Comparison of ENCODE assay signal across 9 cellular contexts in the genomic region with DNA sequence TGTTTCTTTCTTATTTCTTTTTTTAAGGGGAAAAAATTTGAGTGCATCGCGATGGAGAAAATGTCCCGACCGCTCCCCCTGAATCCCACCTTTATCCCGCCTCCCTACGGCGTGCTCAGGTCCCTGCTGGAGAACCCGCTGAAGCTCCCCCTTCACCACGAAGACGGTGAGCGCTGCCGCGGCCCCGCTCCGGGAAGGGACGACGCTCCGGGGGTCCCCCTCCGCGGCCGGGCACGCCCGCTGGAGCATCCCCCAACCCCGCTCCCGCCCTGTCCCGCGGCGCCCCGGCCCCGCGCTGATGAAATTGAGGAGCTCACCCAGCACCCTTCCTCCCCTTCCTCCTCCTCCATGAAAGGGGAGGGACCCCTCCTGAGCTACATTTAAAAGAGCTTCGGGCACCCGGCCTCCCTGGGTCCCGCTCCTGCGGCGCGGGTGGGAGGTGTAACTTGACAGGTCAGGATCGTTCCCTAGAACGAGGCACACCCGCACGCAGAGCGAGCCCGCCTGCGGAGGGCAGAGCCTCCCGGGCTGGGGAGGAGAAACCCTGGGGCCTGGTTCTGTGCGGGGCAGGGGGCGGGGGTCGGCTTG. TPM values are rescaled to one million over a fixed set of nuclear protein-coding genes. Genes with fewer than 3 reads are reported as not detected.
DNase-seq lines count a peak whose midpoint lies in the region; ATAC-seq and TF ChIP-seq lines count a peak whose summit lies in the region.
"Had no signal": no experiment of that assay in that cellular context is flagged by ENCODE, and none has a peak within 500 bp of the region (broad histone marks: within the 10 kb centered on the region; RNA-seq: fewer than 3 reads in every experiment).

No MANE protein-coding gene starts in this region.

- WGBS in esophagus muscularis mucosa, result under 1% methylated on average over 30 of the region's 48 CpGs

- H3K27ac ChIP-seq in esophagus muscularis mucosa (replicated peaks in 1 of 4) (peak overlapping the region; percentile 92 to 99 (median 98)), neural progenitor cell (no peak overlapping the region)

- TF ChIP-seq CTCF in GM10248 (IDR thresholded peaks at IDR 0.05; ENCODE audit: control extremely low read depth, extremely low read depth, low read depth, missing control alignments) (no peak), esophagus muscularis mucosa (IDR thresholded peaks at IDR 0.05) (no peak), neural progenitor cell (IDR thresholded peaks at IDR 0.05) (no peak)

- H3K27me3 ChIP-seq in esophagus muscularis mucosa (no peaks in the 10 kb centered on the region), neural progenitor cell (peaks cover 94% of the 10 kb centered on the region)

- peak; percentile 18 for DNase-seq in GM10248 (ENCODE audit: extremely low spot score)
- DNase-seq in activated CD4-positive, alpha-beta T cell treated with anti-CD3 and anti-CD28 coated beads, Interleukin-2, amount 10 ng/mL, durations not matched to agents 7 days and 5 days, result no peak
- DNase-seq in esophagus muscularis mucosa (ENCODE audit: extremely low spot score), result no peak
- DNase-seq in neural progenitor cell (ENCODE audit: low spot score), result peak; percentile 41
- DNase-seq in AML-193 (lab: John Stamatoyannopoulos, UW), result no peak
- DNase-seq in NCI-H1048 (lab: John Stamatoyannopoulos, UW), result no peak
- no peak for DNase-seq in RKO (ENCODE audit: low spot score)

- peaks cover 85% of the 10 kb centered on the region for H3K27me3 Mint-ChIP-seq in activated CD4-positive, alpha-beta T cell treated with anti-CD3 and anti-CD28 coated beads, Interleukin-2, amount 10 ng/mL, durations not matched to agents 7 days and 5 days
- H3K27me3 Mint-ChIP-seq in neural progenitor cell (ENCODE audit: insufficient read depth, low read depth), result peaks cover 45% of the 10 kb centered on the region

- intact Hi-C loops in esophagus muscularis mucosa (cut with DNase I), result loop anchor here (2.0 to 10.0 kb wide), 3 partner anchors 27 to 149 kb away; no protein-coding TSS in a partner anchor

- H2AFZ ChIP-seq in neural progenitor cell (replicated peaks), result peak overlapping the region; percentile 36

- H3K36me3 ChIP-seq in esophagus muscularis mucosa (no peaks in the 10 kb centered on the region), neural progenitor cell (no peaks in the 10 kb centered on the region)

- POLR2A ChIA-PET in GM10248 (lab: Yijun Ruan, JAX), result no interaction called here
- POLR2A ChIA-PET in activated CD4-positive, alpha-beta T cell treated with anti-CD3 and anti-CD28 coated beads, Interleukin-2, amount 10 ng/mL, durations not matched to agents 7 days and 5 days (lab: Charles Lee), result no interaction called here

- no peak overlapping the region for H3K27ac Mint-ChIP-seq in activated CD4-positive, alpha-beta T cell treated with anti-CD3 and anti-CD28 coated beads, Interleukin-2, amount 10 ng/mL, durations not matched to agents 7 days and 5 days
- no peak overlapping the region for H3K27ac Mint-ChIP-seq in neural progenitor cell

- CTCF ChIA-PET in GM10248 (lab: Yijun Ruan, JAX), result no interaction called here
- CTCF ChIA-PET in activated CD4-positive, alpha-beta T cell treated with anti-CD3 and anti-CD28 coated beads, Interleukin-2, amount 10 ng/mL, durations not matched to agents 7 days and 5 days (lab: Charles Lee), result interaction anchor here (0.6 to 2.1 kb wide), 3 partner anchors 12 to 81 kb away, joined by 3 to 7 read pairs (median 3); no protein-coding TSS in a partner anchor

- peaks cover 16% of the 10 kb centered on the region for H3F3A ChIP-seq in neural progenitor cell (ENCODE audit: low read depth)

- H3K4me3 ChIP-seq in esophagus muscularis mucosa (peak overlapping the region; percentile 70 to 87 (median 76)), neural progenitor cell (peak overlapping the region; percentile 53)

- no peak for ATAC-seq in GM19324 (IDR thresholded peaks at IDR 0.05; ENCODE audit: low FRiP score, unreplicated experiment)

- H3K9me3 ChIP-seq in esophagus muscularis mucosa, result no peaks in the 10 kb centered on the region
- no peaks in the 10 kb centered on the region for H3K9me3 ChIP-seq in neural progenitor cell (ENCODE audit: low read depth)

- no peak overlapping the region for H3K9ac ChIP-seq in neural progenitor cell

- no peaks in the 10 kb centered on the region for H3K79me2 ChIP-seq in neural progenitor cell (ENCODE audit: low read depth)

- H3K9me3 Mint-ChIP-seq in activated CD4-positive, alpha-beta T cell treated with anti-CD3 and anti-CD28 coated beads, Interleukin-2, amount 10 ng/mL, durations not matched to agents 7 days and 5 days, result peaks cover 6% of the 10 kb centered on the region
- no peaks in the 10 kb centered on the region for H3K9me3 Mint-ChIP-seq in neural progenitor cell

- peaks cover 21% of the 10 kb centered on the region for H3K4me1 Mint-ChIP-seq in activated CD4-positive, alpha-beta T cell treated with anti-CD3 and anti-CD28 coated beads, Interleukin-2, amount 10 ng/mL, durations not matched to agents 7 days and 5 days
- peaks cover 10% of the 10 kb centered on the region for H3K4me1 Mint-ChIP-seq in neural progenitor cell

- H4K20me1 ChIP-seq in neural progenitor cell (ENCODE audit: low read depth), result peaks cover 6% of the 10 kb centered on the region

- peak overlapping the region; percentile 88 for H3K4me2 ChIP-seq in neural progenitor cell

- no peak for TF ChIP-seq POLR2A in esophagus muscularis mucosa (IDR thresholded peaks at IDR 0.05; ENCODE audit: low read depth)

- H3K36me3 Mint-ChIP-seq in activated CD4-positive, alpha-beta T cell treated with anti-CD3 and anti-CD28 coated beads, Interleukin-2, amount 10 ng/mL, durations not matched to agents 7 days and 5 days (ENCODE audit: low read depth), result no peaks in the 10 kb centered on the region
- H3K36me3 Mint-ChIP-seq in neural progenitor cell, result no peaks in the 10 kb centered on the region

- peak overlapping the region; percentile 42 for H3K4me3 Mint-ChIP-seq in activated CD4-positive, alpha-beta T cell treated with anti-CD3 and anti-CD28 coated beads, Interleukin-2, amount 10 ng/mL, durations not matched to agents 7 days and 5 days
- peak overlapping the region; percentile 78 for H3K4me3 Mint-ChIP-seq in neural progenitor cell

- no peak for TF ChIP-seq EP300 in esophagus muscularis mucosa (IDR thresholded peaks at IDR 0.05)

- peaks cover 13 to 39% (median 35%) of the 10 kb centered on the region in 4 donors for H3K4me1 ChIP-seq in esophagus muscularis mucosa
- peaks cover 26% of the 10 kb centered on the region for H3K4me1 ChIP-seq in neural progenitor cell

RNA-seq across cellular contexts. Expression of gene HLF, which starts 0.8 kb away (rescaled TPM):
- total RNA-seq in activated CD4-positive, alpha-beta T cell treated with anti-CD3 and anti-CD28 coated beads, Interleukin-2, amount 10 ng/mL, durations not matched to agents 7 days and 5 days, result under 1 TPM; 0.30 to 0.65 TPM
- 100 to 1,000 TPM; 137 to 176 (median 154) TPM for total RNA-seq in esophagus muscularis mucosa
- total RNA-seq in neural progenitor cell (ENCODE audit: low replicate concordance), result 0.06 and 0.11 TPM in 2 replicates
- total RNA-seq: dermis microvascular lymphatic vessel endothelial cell had no signal

Comparison
In these comparisons a context has a peak if more than half of its experiments do, and no peak if none do; other contexts are left out.
1. DNase-seq: peak in GM10248 (single experiment) and neural progenitor cell (single experiment); none in activated CD4-positive, alpha-beta T cell treated with anti-CD3 and anti-CD28 coated beads, Interleukin-2, amount 10 ng/mL, durations not matched to agents 7 days and 5 days (single experiment), esophagus muscularis mucosa (single experiment), AML-193 (0 of 2), NCI-H1048 (single experiment) and RKO (single experiment).
2. RNA of gene HLF, which starts 0.8 kb away (total RNA-seq): 137 to 176 TPM in esophagus muscularis mucosa; 0.30 to 0.65 TPM in activated CD4-positive, alpha-beta T cell treated with anti-CD3 and anti-CD28 coated beads, Interleukin-2, amount 10 ng/mL, durations not matched to agents 7 days and 5 days and 0.06 to 0.11 TPM in neural progenitor cell; every median in the first group is over 10 times any median in the second.